20 cellular contexts compared by ENCODE assay signal in the genomic region with DNA sequence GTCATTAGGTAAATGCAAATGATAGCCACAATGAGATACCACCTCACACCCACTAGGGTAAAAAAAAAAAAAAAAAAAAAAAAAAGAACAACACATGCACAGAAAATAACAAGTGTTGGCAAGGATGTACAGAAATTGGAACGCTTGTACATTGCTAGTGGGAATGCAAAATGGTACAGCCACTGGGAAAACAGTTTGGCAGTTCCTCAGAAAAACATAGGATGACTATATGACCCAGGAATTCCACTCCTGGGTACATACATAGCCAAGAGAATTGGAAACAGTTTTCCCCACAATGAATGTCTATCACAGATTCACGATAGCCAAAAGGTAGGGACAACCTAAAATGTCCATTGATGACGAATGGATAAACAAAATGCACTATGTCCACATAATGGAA.
DNase-seq lines count a peak whose midpoint lies in the region; ATAC-seq, FAIRE-seq and TF ChIP-seq lines count a peak whose summit lies in the region.
"Had no signal": no experiment of that assay in that cellular context is flagged by ENCODE, and none has a peak within 500 bp of the region (broad histone marks: within the 10 kb centered on the region; RNA-seq: fewer than 3 reads in every experiment).

No MANE protein-coding gene starts in this region.

- TF ChIP-seq CTCF in CD14-positive monocyte (IDR thresholded peaks at IDR 0.05), result no peak
- no peak for TF ChIP-seq CTCF in IMR-90 (conservative IDR thresholded peaks at IDR 0.05; ENCODE audit: low read depth, low read length)
- TF ChIP-seq CTCF in astrocyte of the spinal cord (IDR thresholded peaks at IDR 0.05; ENCODE audit: low read depth, low read length), result no peak
- no peak for TF ChIP-seq CTCF in keratinocyte (optimal IDR thresholded peaks at IDR 0.05 in 1 of 3, IDR thresholded peaks at IDR 0.05 in 1 of 3, conservative IDR thresholded peaks at IDR 0.05 in 1 of 3; ENCODE audit: extremely low read depth in 1 of 3, insufficient read depth in 2 of 3, low read length in 3 of 3)

- H2BK5ac ChIP-seq in IMR-90 (ENCODE audit: low read depth, low read length, poor library complexity, severe bottlenecking), result no peak overlapping the region

- no peak for TF ChIP-seq RAD21 in IMR-90 (IDR thresholded peaks at IDR 0.05; ENCODE audit: low read length)

- no CpG with 5 or more reads among the region's 3 CpGs for WGBS in IMR-90 (ENCODE audit: extremely low coverage in 2 of 2, insufficient read length in 1 of 2), 2 experiments

- H3K27ac ChIP-seq in IMR-90 (ENCODE audit: insufficient read depth, low read length), result no peak overlapping the region
- no peak overlapping the region for H3K27ac ChIP-seq in keratinocyte (ENCODE audit: control insufficient read depth, insufficient read depth, low read length)
- H3K27ac ChIP-seq: HL-60, PC-9 had no signal

- H3K4me2 ChIP-seq in IMR-90 (ENCODE audit: low read depth, low read length) (no peak overlapping the region), keratinocyte (ENCODE audit: control insufficient read depth, extremely low read depth, insufficient read depth, low read depth, low read length) (no peak overlapping the region)
- H3K4me2 ChIP-seq: PC-9 had no signal

- in situ Hi-C loops in IMR-90 (cut with MboI; ENCODE audit: low sequenced_read_pairs), result no loop called here
- in situ Hi-C loops in astrocyte of the spinal cord (cut with HindIII; ENCODE audit: low sequenced_read_pairs), result no loop called here

- H3K4me1 ChIP-seq in IMR-90 (ENCODE audit: control insufficient read depth, insufficient read depth, low read length), result peaks cover 10% of the 10 kb centered on the region
- H3K4me1 ChIP-seq in keratinocyte (ENCODE audit: control insufficient read depth, extremely low read depth, insufficient read depth, low read length), result peaks cover 28% of the 10 kb centered on the region
- H3K4me1 ChIP-seq: Caco-2 had no signal

- dilution Hi-C loops in IMR-90 (cut with HindIII; ENCODE audit: low sequenced_read_pairs, unreplicated experiment) (no loop called here), keratinocyte (cut with MboI; ENCODE audit: extremely low pct_ligation_motif_present, low sequenced_read_pairs) (no loop called here)

- DNase-seq in CD14-positive monocyte (ENCODE audit: low spot score), result no peak
- no peak for DNase-seq in IMR-90
- DNase-seq in astrocyte of the spinal cord (ENCODE audit: low read depth, low spot score), result peak; percentile 18
- no peak for DNase-seq in keratinocyte (ENCODE audit: low read depth, low spot score)
- no peak for DNase-seq in DMS153 (lab: John Stamatoyannopoulos, UW)
- DNase-seq: Caco-2; CD4-positive, alpha-beta T cell; Kasumi-1; MM.1S; NCI-H1092; NCI-H1436 treated with DMSO at 0.1 percent for 48 hours; NCI-H2029; NCI-H345; NCI-H524 treated with DMSO at 0.1 percent for 48 hours; PC-9 had no signal

- H3K4me3 ChIP-seq in IMR-90 (ENCODE audit: insufficient read depth, low read depth, low read length), result no peak overlapping the region
- H3K4me3 ChIP-seq in astrocyte of the spinal cord (ENCODE audit: low read depth, low read length), result no peak overlapping the region
- no peak overlapping the region for H3K4me3 ChIP-seq in keratinocyte (ENCODE audit: control insufficient read depth in 2 of 3, extremely low read depth in 1 of 3, insufficient read depth in 2 of 3, low read depth in 1 of 3, low read length in 3 of 3)
- H3K4me3 ChIP-seq: PC-9 had no signal

- intact Hi-C loops in CD14-positive monocyte (cut with micrococcal nuclease), result loop anchor here in 1 of 2 donors (10.0 kb wide), 1 partner anchor 163 kb away; a partner anchor contains a TSS
- intact Hi-C loops in IMR-90 (cut with micrococcal nuclease), result loop anchor here (2.0 to 5.0 kb wide), 2 partner anchors 165 to 239 kb away; no protein-coding TSS in a partner anchor

- no peak overlapping the region for H2AK5ac ChIP-seq in IMR-90 (ENCODE audit: low read depth, low read length)

- H3K14ac ChIP-seq in IMR-90 (replicated peaks; ENCODE audit: low read depth, low read length), result no peak overlapping the region

- no peak overlapping the region for H3K4ac ChIP-seq in IMR-90 (ENCODE audit: low read depth, low read length)

- H3K9ac ChIP-seq in IMR-90 (ENCODE audit: low read depth, low read length) (no peak overlapping the region), keratinocyte (ENCODE audit: control insufficient read depth, extremely low read depth, insufficient read depth, low read length) (no peak overlapping the region)

- no peaks in the 10 kb centered on the region for H3K79me2 ChIP-seq in keratinocyte (ENCODE audit: control insufficient read depth, insufficient read depth, low read length)

- TF ChIP-seq POLR2A in IMR-90 (IDR thresholded peaks at IDR 0.05; ENCODE audit: low read depth, low read length), result no peak

- H4K8ac ChIP-seq in IMR-90 (ENCODE audit: low read depth in 2 of 2, low read length in 2 of 2), result 0 out of 4 replicates have a peak overlapping the region, but pooled peaks of 1 of the 2 experiments have one; percentile 13

- H3K27me3 Mint-ChIP-seq in CD14-positive monocyte (ENCODE audit: low read depth in 3 of 3), result peaks cover 0 to 1% (median 0%) of the 10 kb centered on the region in 3 donors
- H3K27me3 Mint-ChIP-seq: B cell; CD4-positive, alpha-beta T cell had no signal

- no peak overlapping the region for H3K23ac ChIP-seq in IMR-90 (ENCODE audit: low read depth, low read length)

- no peak overlapping the region for H4K91ac ChIP-seq in IMR-90 (ENCODE audit: insufficient read depth, low read depth, low read length)

- H2AK9ac ChIP-seq in IMR-90 (replicated peaks; ENCODE audit: low read depth, low read length, poor library complexity), result no peak overlapping the region

- BruUV-seq in IMR-90 (replicated peaks; lab: Mats Ljungman, UMichigan), result no TSS peak

- H4K20me1 ChIP-seq in IMR-90 (ENCODE audit: insufficient read depth, low read length) (no peaks in the 10 kb centered on the region), keratinocyte (ENCODE audit: control insufficient read depth, extremely low read depth, insufficient read depth, low read length) (no peaks in the 10 kb centered on the region)

- no peaks in the 10 kb centered on the region for H3K36me3 ChIP-seq in IMR-90 (ENCODE audit: control insufficient read depth, insufficient read depth, low read length)
- no peaks in the 10 kb centered on the region for H3K36me3 ChIP-seq in keratinocyte (ENCODE audit: control insufficient read depth in 2 of 2, extremely low read depth in 1 of 2, insufficient read depth in 2 of 2, low read length in 2 of 2)

- no peaks in the 10 kb centered on the region for H3K27me3 ChIP-seq in IMR-90 (ENCODE audit: control insufficient read depth, insufficient read depth, low read length)
- H3K27me3 ChIP-seq in keratinocyte (ENCODE audit: control insufficient read depth, extremely low read depth, insufficient read depth, low read length), result no peaks in the 10 kb centered on the region

- peaks cover 0 to 4% (median 2%) of the 10 kb centered on the region in 7 donors for H3K9me3 Mint-ChIP-seq in CD14-positive monocyte
- H3K9me3 Mint-ChIP-seq: CD4-positive, alpha-beta T cell had no signal

- POLR2A ChIA-PET in IMR-90 (lab: Charles Lee; ENCODE audit: unreplicated experiment), result no interaction called here

- H3K56ac ChIP-seq in IMR-90 (ENCODE audit: extremely low read depth, insufficient read depth, low read length), result no peak overlapping the region

- H3K18ac ChIP-seq in IMR-90 (ENCODE audit: low read depth, low read length), result no peak overlapping the region

- FAIRE-seq in keratinocyte (lab: Jason Lieb, UNC), result peak; percentile 53
- FAIRE-seq: HTR-8/SVneo had no signal

- H3K79me1 ChIP-seq in IMR-90 (ENCODE audit: low read depth in 1 of 2, low read length in 2 of 2), result no peaks in the 10 kb centered on the region

- ATAC-seq in IMR-90 (ENCODE audit: low read depth) (no peak), HG02885 (IDR thresholded peaks at IDR 0.05; ENCODE audit: poor library complexity, unreplicated experiment) (no peak), HG02973 (IDR thresholded peaks at IDR 0.05; ENCODE audit: unreplicated experiment) (no peak)

- no peak overlapping the region for H2BK15ac ChIP-seq in IMR-90 (ENCODE audit: low read depth, low read length)

- peaks cover 26% of the 10 kb centered on the region for H3K4me1 Mint-ChIP-seq in CD14-positive monocyte
- H3K4me1 Mint-ChIP-seq: B cell had no signal

- H3K27ac Mint-ChIP-seq in CD14-positive monocyte, result peak overlapping the region in 5 of 7 donors; percentile 89 to 98 (median 94)
- H3K27ac Mint-ChIP-seq: B cell; CD4-positive, alpha-beta T cell had no signal

- CTCF ChIA-PET in IMR-90 (lab: Yijun Ruan, JAX), result no interaction called here

- H3K9me1 ChIP-seq in IMR-90 (ENCODE audit: insufficient read depth, low read length) (peaks cover 7% of the 10 kb centered on the region; the same call in 1 of the 2 replicates), keratinocyte (ENCODE audit: control insufficient read depth, extremely low read depth, insufficient read depth, low read length) (no peaks in the 10 kb centered on the region)

- peaks cover 0 to 2% of the 10 kb centered on the region in 2 donors for H3K36me3 Mint-ChIP-seq in CD14-positive monocyte

- H2AFZ ChIP-seq in IMR-90 (replicated peaks; ENCODE audit: low read length, poor library complexity) (no peak overlapping the region), keratinocyte (ENCODE audit: control insufficient read depth, low read length) (no peak overlapping the region)
- H2AFZ ChIP-seq: PC-9 had no signal

- H4K5ac ChIP-seq in IMR-90 (ENCODE audit: low read depth, low read length), result no peak overlapping the region

- H3K9me3 ChIP-seq in IMR-90 (ENCODE audit: control insufficient read depth, insufficient read depth, low read length) (no peaks in the 10 kb centered on the region), keratinocyte (ENCODE audit: control insufficient read depth, low read depth, low read length) (no peaks in the 10 kb centered on the region)
- H3K9me3 ChIP-seq: Caco-2 had no signal

- H3K4me3 Mint-ChIP-seq in CD14-positive monocyte, result no peak overlapping the region
- H3K4me3 Mint-ChIP-seq: B cell; CD4-positive, alpha-beta T cell had no signal

- H2BK20ac ChIP-seq in IMR-90 (ENCODE audit: low read depth, low read length), result peak overlapping the region; percentile 50; the same call in 1 of the 2 replicates

- H2BK120ac ChIP-seq in IMR-90 (ENCODE audit: low read depth, low read length), result peak overlapping the region; percentile 10; the same call in 1 of the 2 replicates

TF ChIP-seq in IMR-90, 13 proteins besides CTCF, POLR2A, EP300 and RAD21:
- TF ChIP-seq RFX5 (IDR thresholded peaks at IDR 0.05; ENCODE audit: low read depth, low read length) (no peak), CEBPB (IDR thresholded peaks at IDR 0.05; ENCODE audit: low read depth, low read length) (no peak), MAZ (IDR thresholded peaks at IDR 0.05; ENCODE audit: borderline replicate concordance, low read depth, low read length) (no peak)
